In the genomic region with DNA sequence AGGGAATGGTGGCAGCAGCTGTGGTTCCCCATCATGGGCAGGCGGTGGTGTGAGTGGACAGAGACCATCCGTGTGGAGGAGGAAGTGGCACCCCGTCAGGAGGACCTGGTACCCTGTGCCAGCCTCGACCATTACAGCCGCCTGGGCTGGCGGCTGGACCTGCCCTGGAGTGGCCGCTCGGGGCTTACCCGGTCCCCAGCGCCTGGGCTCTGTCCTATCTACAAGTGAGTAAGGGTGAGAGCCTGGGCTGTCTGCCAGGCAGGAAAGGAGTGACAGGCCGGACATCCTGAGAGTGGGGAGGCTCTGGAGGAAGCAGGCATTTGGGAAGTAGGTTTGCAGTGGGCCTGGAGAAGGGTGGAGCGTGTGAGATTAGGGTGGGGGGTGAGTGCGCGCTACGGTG, we compare ENCODE assay signal across 1 cellular context.
A peak's percentile ranks its signal among the peaks of the same experiment; 100 is the strongest.
TF ChIP-seq lines count a peak whose summit lies in the region.

No MANE protein-coding gene starts in this region.

TF ChIP-seq in K562, 482 proteins besides CTCF, POLR2A, EP300 and RAD21 (continued from another document and continues in another):
- TF ChIP-seq, protein P1, sequence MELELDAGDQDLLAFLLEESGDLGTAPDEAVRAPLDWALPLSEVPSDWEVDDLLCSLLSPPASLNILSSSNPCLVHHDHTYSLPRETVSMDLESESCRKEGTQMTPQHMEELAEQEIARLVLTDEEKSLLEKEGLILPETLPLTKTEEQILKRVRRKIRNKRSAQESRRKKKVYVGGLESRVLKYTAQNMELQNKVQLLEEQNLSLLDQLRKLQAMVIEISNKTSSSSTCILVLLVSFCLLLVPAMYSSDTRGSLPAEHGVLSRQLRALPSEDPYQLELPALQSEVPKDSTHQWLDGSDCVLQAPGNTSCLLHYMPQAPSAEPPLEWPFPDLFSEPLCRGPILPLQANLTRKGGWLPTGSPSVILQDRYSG (tag; conservative IDR thresholded peaks at IDR 0.05; ENCODE audit: low read depth): no peak
- TF ChIP-seq SPI1 (IDR thresholded peaks at IDR 0.05; ENCODE audit: borderline replicate concordance, low read depth, low read length): no peak
- no peak for TF ChIP-seq CBX5 (IDR thresholded peaks at IDR 0.05; ENCODE audit: borderline replicate concordance, low read depth)
- TF ChIP-seq YBX1 (IDR thresholded peaks at IDR 0.05): no peak
- TF ChIP-seq L3MBTL2 (IDR thresholded peaks at IDR 0.05): no peak
- TF ChIP-seq TRIM24 (IDR thresholded peaks at IDR 0.05): no peak
- TF ChIP-seq HNRNPL (IDR thresholded peaks at IDR 0.05; ENCODE audit: low read depth, low read length): no peak
- no peak for TF ChIP-seq ZNF184 (CRISPR knock-in tag; IDR thresholded peaks at IDR 0.05)
- TF ChIP-seq, protein P2, sequence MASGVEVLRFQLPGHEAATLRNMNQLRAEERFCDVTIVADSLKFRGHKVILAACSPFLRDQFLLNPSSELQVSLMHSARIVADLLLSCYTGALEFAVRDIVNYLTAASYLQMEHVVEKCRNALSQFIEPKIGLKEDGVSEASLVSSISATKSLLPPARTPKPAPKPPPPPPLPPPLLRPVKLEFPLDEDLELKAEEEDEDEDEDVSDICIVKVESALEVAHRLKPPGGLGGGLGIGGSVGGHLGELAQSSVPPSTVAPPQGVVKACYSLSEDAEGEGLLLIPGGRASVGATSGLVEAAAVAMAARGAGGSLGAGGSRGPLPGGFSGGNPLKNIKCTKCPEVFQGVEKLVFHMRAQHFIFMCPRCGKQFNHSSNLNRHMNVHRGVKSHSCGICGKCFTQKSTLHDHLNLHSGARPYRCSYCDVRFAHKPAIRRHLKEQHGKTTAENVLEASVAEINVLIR (CRISPR knock-in tag; IDR thresholded peaks at IDR 0.05): no peak
- TF ChIP-seq, protein P3, sequence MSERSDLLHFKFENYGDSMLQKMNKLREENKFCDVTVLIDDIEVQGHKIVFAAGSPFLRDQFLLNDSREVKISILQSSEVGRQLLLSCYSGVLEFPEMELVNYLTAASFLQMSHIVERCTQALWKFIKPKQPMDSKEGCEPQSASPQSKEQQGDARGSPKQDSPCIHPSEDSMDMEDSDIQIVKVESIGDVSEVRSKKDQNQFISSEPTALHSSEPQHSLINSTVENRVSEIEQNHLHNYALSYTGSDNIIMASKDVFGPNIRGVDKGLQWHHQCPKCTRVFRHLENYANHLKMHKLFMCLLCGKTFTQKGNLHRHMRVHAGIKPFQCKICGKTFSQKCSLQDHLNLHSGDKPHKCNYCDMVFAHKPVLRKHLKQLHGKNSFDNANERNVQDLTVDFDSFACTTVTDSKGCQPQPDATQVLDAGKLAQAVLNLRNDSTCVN (CRISPR knock-in tag; IDR thresholded peaks at IDR 0.05): no peak
- 0 out of 2 replicates have a peak, but pooled peaks have one; percentile 33 for TF ChIP-seq ZNF175 (CRISPR knock-in tag; IDR thresholded peaks at IDR 0.05; ENCODE audit: low read depth)
- TF ChIP-seq ZBTB1 (CRISPR knock-in tag; IDR thresholded peaks at IDR 0.05; ENCODE audit: borderline replicate concordance, low read depth): no peak
- TF ChIP-seq CTBP1 (IDR thresholded peaks at IDR 0.05; ENCODE audit: borderline replicate concordance): peak; percentile 42; the same call in 1 of the 2 replicates
- TF ChIP-seq, protein P4, sequence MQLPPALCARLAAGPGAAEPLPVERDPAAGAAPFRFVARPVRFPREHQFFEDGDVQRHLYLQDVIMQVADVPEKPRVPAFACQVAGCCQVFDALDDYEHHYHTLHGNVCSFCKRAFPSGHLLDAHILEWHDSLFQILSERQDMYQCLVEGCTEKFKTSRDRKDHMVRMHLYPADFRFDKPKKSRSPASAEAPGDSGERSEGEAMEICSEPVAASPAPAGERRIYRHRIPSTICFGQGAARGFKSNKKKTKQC (CRISPR knock-in tag; IDR thresholded peaks at IDR 0.05): no peak
- TF ChIP-seq, protein P5, sequence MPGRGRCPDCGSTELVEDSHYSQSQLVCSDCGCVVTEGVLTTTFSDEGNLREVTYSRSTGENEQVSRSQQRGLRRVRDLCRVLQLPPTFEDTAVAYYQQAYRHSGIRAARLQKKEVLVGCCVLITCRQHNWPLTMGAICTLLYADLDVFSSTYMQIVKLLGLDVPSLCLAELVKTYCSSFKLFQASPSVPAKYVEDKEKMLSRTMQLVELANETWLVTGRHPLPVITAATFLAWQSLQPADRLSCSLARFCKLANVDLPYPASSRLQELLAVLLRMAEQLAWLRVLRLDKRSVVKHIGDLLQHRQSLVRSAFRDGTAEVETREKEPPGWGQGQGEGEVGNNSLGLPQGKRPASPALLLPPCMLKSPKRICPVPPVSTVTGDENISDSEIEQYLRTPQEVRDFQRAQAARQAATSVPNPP (IDR thresholded peaks at IDR 0.05; ENCODE audit: borderline replicate concordance, insufficient read depth, insufficient read length): no peak
- no peak for TF ChIP-seq NCOR1 (IDR thresholded peaks at IDR 0.05)
- no peak for TF ChIP-seq NCOA6 (IDR thresholded peaks at IDR 0.05)
- TF ChIP-seq MEF2A (IDR thresholded peaks at IDR 0.05; ENCODE audit: control insufficient read depth, low read depth, low read length): no peak
- TF ChIP-seq, protein P6, sequence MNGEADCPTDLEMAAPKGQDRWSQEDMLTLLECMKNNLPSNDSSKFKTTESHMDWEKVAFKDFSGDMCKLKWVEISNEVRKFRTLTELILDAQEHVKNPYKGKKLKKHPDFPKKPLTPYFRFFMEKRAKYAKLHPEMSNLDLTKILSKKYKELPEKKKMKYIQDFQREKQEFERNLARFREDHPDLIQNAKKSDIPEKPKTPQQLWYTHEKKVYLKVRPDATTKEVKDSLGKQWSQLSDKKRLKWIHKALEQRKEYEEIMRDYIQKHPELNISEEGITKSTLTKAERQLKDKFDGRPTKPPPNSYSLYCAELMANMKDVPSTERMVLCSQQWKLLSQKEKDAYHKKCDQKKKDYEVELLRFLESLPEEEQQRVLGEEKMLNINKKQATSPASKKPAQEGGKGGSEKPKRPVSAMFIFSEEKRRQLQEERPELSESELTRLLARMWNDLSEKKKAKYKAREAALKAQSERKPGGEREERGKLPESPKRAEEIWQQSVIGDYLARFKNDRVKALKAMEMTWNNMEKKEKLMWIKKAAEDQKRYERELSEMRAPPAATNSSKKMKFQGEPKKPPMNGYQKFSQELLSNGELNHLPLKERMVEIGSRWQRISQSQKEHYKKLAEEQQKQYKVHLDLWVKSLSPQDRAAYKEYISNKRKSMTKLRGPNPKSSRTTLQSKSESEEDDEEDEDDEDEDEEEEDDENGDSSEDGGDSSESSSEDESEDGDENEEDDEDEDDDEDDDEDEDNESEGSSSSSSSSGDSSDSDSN (IDR thresholded peaks at IDR 0.05; ENCODE audit: borderline replicate concordance in 1 of 2, low read depth in 2 of 2, low read length in 2 of 2): peak in 1 of 2 experiments; percentile 77; a peak in 1 of 4 replicates
- no peak for TF ChIP-seq NONO (IDR thresholded peaks at IDR 0.05; ENCODE audit: low read depth in 2 of 2, low read length in 1 of 2)
- TF ChIP-seq RBM17 (IDR thresholded peaks at IDR 0.05; ENCODE audit: borderline replicate concordance, low read depth, low read length): no peak
- peak; percentile 58; the same call in 1 of the 2 replicates for TF ChIP-seq SMARCE1 (IDR thresholded peaks at IDR 0.05)
- TF ChIP-seq, protein P7, sequence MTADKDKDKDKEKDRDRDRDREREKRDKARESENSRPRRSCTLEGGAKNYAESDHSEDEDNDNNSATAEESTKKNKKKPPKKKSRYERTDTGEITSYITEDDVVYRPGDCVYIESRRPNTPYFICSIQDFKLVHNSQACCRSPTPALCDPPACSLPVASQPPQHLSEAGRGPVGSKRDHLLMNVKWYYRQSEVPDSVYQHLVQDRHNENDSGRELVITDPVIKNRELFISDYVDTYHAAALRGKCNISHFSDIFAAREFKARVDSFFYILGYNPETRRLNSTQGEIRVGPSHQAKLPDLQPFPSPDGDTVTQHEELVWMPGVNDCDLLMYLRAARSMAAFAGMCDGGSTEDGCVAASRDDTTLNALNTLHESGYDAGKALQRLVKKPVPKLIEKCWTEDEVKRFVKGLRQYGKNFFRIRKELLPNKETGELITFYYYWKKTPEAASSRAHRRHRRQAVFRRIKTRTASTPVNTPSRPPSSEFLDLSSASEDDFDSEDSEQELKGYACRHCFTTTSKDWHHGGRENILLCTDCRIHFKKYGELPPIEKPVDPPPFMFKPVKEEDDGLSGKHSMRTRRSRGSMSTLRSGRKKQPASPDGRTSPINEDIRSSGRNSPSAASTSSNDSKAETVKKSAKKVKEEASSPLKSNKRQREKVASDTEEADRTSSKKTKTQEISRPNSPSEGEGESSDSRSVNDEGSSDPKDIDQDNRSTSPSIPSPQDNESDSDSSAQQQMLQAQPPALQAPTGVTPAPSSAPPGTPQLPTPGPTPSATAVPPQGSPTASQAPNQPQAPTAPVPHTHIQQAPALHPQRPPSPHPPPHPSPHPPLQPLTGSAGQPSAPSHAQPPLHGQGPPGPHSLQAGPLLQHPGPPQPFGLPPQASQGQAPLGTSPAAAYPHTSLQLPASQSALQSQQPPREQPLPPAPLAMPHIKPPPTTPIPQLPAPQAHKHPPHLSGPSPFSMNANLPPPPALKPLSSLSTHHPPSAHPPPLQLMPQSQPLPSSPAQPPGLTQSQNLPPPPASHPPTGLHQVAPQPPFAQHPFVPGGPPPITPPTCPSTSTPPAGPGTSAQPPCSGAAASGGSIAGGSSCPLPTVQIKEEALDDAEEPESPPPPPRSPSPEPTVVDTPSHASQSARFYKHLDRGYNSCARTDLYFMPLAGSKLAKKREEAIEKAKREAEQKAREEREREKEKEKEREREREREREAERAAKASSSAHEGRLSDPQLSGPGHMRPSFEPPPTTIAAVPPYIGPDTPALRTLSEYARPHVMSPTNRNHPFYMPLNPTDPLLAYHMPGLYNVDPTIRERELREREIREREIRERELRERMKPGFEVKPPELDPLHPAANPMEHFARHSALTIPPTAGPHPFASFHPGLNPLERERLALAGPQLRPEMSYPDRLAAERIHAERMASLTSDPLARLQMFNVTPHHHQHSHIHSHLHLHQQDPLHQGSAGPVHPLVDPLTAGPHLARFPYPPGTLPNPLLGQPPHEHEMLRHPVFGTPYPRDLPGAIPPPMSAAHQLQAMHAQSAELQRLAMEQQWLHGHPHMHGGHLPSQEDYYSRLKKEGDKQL (CRISPR knock-in tag; IDR thresholded peaks at IDR 0.05; ENCODE audit: borderline replicate concordance): 0 out of 2 replicates have a peak, but pooled peaks have one; percentile 22
- TF ChIP-seq, protein P8, sequence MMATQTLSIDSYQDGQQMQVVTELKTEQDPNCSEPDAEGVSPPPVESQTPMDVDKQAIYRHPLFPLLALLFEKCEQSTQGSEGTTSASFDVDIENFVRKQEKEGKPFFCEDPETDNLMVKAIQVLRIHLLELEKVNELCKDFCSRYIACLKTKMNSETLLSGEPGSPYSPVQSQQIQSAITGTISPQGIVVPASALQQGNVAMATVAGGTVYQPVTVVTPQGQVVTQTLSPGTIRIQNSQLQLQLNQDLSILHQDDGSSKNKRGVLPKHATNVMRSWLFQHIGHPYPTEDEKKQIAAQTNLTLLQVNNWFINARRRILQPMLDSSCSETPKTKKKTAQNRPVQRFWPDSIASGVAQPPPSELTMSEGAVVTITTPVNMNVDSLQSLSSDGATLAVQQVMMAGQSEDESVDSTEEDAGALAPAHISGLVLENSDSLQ (IDR thresholded peaks at IDR 0.05): peak; percentile 92
- TF ChIP-seq ARNT (IDR thresholded peaks at IDR 0.05): no peak
- TF ChIP-seq ZNF764 (CRISPR knock-in tag; IDR thresholded peaks at IDR 0.05; ENCODE audit: low read depth): no peak
- TF ChIP-seq ELF4 (CRISPR knock-in tag; IDR thresholded peaks at IDR 0.05): no peak
- TF ChIP-seq U2AF1 (optimal IDR thresholded peaks at IDR 0.05; ENCODE audit: low read depth, low read length): no peak
- no peak for TF ChIP-seq ZNF507 (tag; conservative IDR thresholded peaks at IDR 0.05)
- TF ChIP-seq ESRRB (CRISPR knock-in tag; IDR thresholded peaks at IDR 0.05; ENCODE audit: borderline replicate concordance): no peak
- no peak for TF ChIP-seq PTBP1 (IDR thresholded peaks at IDR 0.05; ENCODE audit: low read depth, low read length)
- TF ChIP-seq NRF1 (conservative IDR thresholded peaks at IDR 0.05 in 1 of 2, IDR thresholded peaks at IDR 0.05 in 1 of 2): peak; percentile 14 to 23; a peak in 1 of 4 replicates
- no peak for TF ChIP-seq CREM (IDR thresholded peaks at IDR 0.05; ENCODE audit: low read depth)
- no peak for TF ChIP-seq CBFA2T2 (conservative IDR thresholded peaks at IDR 0.05)
- TF ChIP-seq KDM4B (IDR thresholded peaks at IDR 0.05; ENCODE audit: borderline replicate concordance in 2 of 2, low read depth in 1 of 2): peak in 1 of 2 experiments; percentile 30; a peak in 1 of 4 replicates
- no peak for TF ChIP-seq DDX20 (tag; IDR thresholded peaks at IDR 0.05; ENCODE audit: low read depth)
- no peak for TF ChIP-seq CCAR2 (IDR thresholded peaks at IDR 0.05; ENCODE audit: low read depth, low read length)
- TF ChIP-seq JUN (IDR thresholded peaks at IDR 0.05; ENCODE audit: borderline replicate concordance, low read depth, low read length): no peak
- TF ChIP-seq JUN (CRISPR knock-in tag; IDR thresholded peaks at IDR 0.05; ENCODE audit: borderline replicate concordance): no peak
- peak; percentile 43; the same call in 1 of the 2 replicates for TF ChIP-seq GABPB1 (CRISPR knock-in tag; IDR thresholded peaks at IDR 0.05)
- no peak for TF ChIP-seq ZC3H11A (IDR thresholded peaks at IDR 0.05; ENCODE audit: low read depth, low read length)
- no peak for TF ChIP-seq BDP1 (IDR thresholded peaks at IDR 0.05; ENCODE audit: insufficient read depth, insufficient read length)
- no peak for TF ChIP-seq SNIP1 (IDR thresholded peaks at IDR 0.05; ENCODE audit: low read depth)
- TF ChIP-seq SRSF1 (IDR thresholded peaks at IDR 0.05; ENCODE audit: low read depth, low read length): no peak
- TF ChIP-seq, protein P9, sequence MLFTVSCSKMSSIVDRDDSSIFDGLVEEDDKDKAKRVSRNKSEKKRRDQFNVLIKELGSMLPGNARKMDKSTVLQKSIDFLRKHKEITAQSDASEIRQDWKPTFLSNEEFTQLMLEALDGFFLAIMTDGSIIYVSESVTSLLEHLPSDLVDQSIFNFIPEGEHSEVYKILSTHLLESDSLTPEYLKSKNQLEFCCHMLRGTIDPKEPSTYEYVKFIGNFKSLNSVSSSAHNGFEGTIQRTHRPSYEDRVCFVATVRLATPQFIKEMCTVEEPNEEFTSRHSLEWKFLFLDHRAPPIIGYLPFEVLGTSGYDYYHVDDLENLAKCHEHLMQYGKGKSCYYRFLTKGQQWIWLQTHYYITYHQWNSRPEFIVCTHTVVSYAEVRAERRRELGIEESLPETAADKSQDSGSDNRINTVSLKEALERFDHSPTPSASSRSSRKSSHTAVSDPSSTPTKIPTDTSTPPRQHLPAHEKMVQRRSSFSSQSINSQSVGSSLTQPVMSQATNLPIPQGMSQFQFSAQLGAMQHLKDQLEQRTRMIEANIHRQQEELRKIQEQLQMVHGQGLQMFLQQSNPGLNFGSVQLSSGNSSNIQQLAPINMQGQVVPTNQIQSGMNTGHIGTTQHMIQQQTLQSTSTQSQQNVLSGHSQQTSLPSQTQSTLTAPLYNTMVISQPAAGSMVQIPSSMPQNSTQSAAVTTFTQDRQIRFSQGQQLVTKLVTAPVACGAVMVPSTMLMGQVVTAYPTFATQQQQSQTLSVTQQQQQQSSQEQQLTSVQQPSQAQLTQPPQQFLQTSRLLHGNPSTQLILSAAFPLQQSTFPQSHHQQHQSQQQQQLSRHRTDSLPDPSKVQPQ (CRISPR knock-in tag; IDR thresholded peaks at IDR 0.05; ENCODE audit: borderline replicate concordance): no peak
- no peak for TF ChIP-seq RBM34 (IDR thresholded peaks at IDR 0.05; ENCODE audit: borderline replicate concordance, insufficient read depth, low read length)
- TF ChIP-seq BRF1 (IDR thresholded peaks at IDR 0.05; ENCODE audit: borderline replicate concordance, extremely low read depth, insufficient read length): no peak
